ENCODE assay signal across 7 cellular contexts in the genomic region with DNA sequence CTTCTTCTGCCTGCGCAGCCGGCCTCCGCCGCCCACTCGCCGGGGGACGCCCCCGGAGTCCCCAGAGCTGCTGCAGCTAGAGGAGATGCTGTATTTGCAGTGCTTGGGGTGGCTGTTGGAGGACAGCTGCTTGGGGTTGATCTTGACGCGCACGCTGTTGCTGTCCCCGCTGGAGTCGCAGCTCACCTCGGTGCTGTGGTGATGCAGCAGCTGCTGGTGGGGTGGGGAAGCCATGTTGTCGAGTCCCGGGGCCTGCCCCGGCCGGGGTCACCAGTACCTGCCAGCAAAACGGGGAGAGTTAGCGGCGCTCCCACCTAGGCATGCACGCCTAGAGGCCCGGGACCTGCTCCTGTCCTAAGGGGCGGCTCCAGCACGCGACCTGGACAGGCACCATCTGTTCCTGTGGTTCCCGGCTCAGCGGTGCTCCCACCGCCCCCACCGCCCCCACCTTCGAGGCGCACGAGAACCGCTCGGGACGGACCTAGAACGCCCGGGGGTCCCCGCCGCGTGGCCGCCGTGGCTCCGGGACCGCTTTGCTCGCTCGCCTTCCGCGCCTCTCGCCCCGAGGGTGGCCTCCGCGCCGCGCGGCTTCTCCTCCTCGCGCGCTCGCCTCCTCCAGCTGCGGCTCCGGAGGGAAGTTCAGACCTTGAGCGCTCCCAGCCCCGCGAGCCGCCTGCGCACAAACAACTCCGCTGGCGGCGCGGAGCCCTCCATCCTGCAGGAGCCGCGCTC. TPM values are rescaled to one million over a fixed set of nuclear protein-coding genes. Genes with fewer than 3 reads are reported as not detected.
DNase-seq lines count a peak whose midpoint lies in the region; ATAC-seq, FAIRE-seq and TF ChIP-seq lines count a peak whose summit lies in the region.

No MANE protein-coding gene starts in this region.

- POLR2A ChIA-PET in Panc1 (lab: Charles Lee): no interaction called here

- CTCF ChIA-PET in Panc1 (lab: Charles Lee): interaction anchor here (0.6 kb wide), 2 partner anchors 139 to 154 kb away, joined by 3 read pairs; no protein-coding TSS in a partner anchor

- intact Hi-C loops in Panc1 (cut with micrococcal nuclease; ENCODE audit: unreplicated experiment) (no loop called here), head of caudate nucleus (cut with DNase I) (loop anchor here (5.0 to 10.0 kb wide), 3 partner anchors 61 to 137 kb away; no protein-coding TSS in a partner anchor), pancreas (cut with DNase I) (loop anchor here in 1 of 3 donors (5.0 kb wide), 1 partner anchor 93 kb away; no protein-coding TSS in a partner anchor)

- H3K4me1 ChIP-seq in Panc1 (ENCODE audit: control insufficient read depth, insufficient read depth, low read length) (peaks cover 27% of the 10 kb centered on the region), pancreas (peaks cover 4 to 26% (median 18%) of the 10 kb centered on the region in 3 donors)

- ATAC-seq in HG03066 (IDR thresholded peaks at IDR 0.05; ENCODE audit: low read depth, unreplicated experiment) (peak; percentile 17), Panc1 (peak; percentile 70), pancreas (peak; percentile 38 to 65 (median 50))

- H3K36me3 ChIP-seq in Panc1 (ENCODE audit: control insufficient read depth, insufficient read depth, low read length) (no peaks in the 10 kb centered on the region), pancreas (no peaks in the 10 kb centered on the region)

- H3K4me3 ChIP-seq in Panc1 (ENCODE audit: low read depth in 2 of 2, low read length in 2 of 2) (peak overlapping the region; percentile 50 to 56), pancreas (peak overlapping the region; percentile 55 to 76 (median 68))

- H3K9me3 ChIP-seq in Panc1 (ENCODE audit: control insufficient read depth, insufficient read depth, low read depth, low read length) (no peaks in the 10 kb centered on the region), pancreas (no peaks in the 10 kb centered on the region)

- H3K27me3 ChIP-seq in Panc1 (ENCODE audit: control insufficient read depth, insufficient read depth, low read length) (no peaks in the 10 kb centered on the region), pancreas (no peaks in the 10 kb centered on the region)

- TF ChIP-seq CTCF in GM13977 (IDR thresholded peaks at IDR 0.05; ENCODE audit: extremely low read depth, insufficient read depth, missing control alignments): no peak
- TF ChIP-seq CTCF in Panc1 (IDR thresholded peaks at IDR 0.05): no peak
- TF ChIP-seq CTCF in pancreas (IDR thresholded peaks at IDR 0.05): no peak

- peak overlapping the region; percentile 57; the same call in 1 of the 2 replicates for H3K27ac ChIP-seq in Panc1 (ENCODE audit: low read length)
- H3K27ac ChIP-seq in pancreas: peak overlapping the region; percentile 34 to 54 (median 40)

- WGBS in pancreas, 2 donors: 6 to 11% methylated on average over 47 to 73 of the region's 73 CpGs

- in situ Hi-C loops in GM13977 (cut with MboI; ENCODE audit: low pct_unique_long_range_greater_than_20kb, low sequenced_read_pairs, unreplicated experiment): no loop called here
- in situ Hi-C loops in Panc1 (cut with HindIII; ENCODE audit: low pct_unique_long_range_greater_than_20kb, low sequenced_read_pairs): no loop called here

- BruUV-seq in Panc1 (replicated peaks; lab: Mats Ljungman, UMichigan): no TSS peak

- peak; percentile 74 for DNase-seq in GM13977 (ENCODE audit: low spot score)
- no peak for DNase-seq in Panc1 (ENCODE audit: low read depth, low spot score)
- peak; percentile 50 for DNase-seq in activated naive CD4-positive, alpha-beta T cell treated with anti-CD3 and anti-CD28 coated beads, Interleukin-2, amount 50 U/mL, for 16 hours
- DNase-seq in head of caudate nucleus: peak in 40 of 42 donors; percentile 14 to 83 (median 62)
- DNase-seq in pancreas: peak; percentile 40 to 88 (median 60)
- no peak for DNase-seq in GOT3 (lab: John Stamatoyannopoulos, UW)

- FAIRE-seq in pancreas (lab: Jason Lieb, UNC): no peak

RNA-seq across cellular contexts. Expression of gene ADCY9, which starts 0.9 kb away (rescaled TPM):
- 29.8 TPM for total RNA-seq in Panc1 (2021; ENCODE audit: unreplicated experiment)
- 23.2 TPM for polyA plus RNA-seq in Panc1 (2012; ENCODE audit: insufficient read length)
- 10 to 100 TPM; 17.2 to 20.9 (median 18.4) TPM for total RNA-seq in pancreas
- polyA plus RNA-seq in pancreas: 10 to 100 TPM in 1 of 2 donors, 1 to 10 TPM in 1; 6.6 to 10.4 TPM

Comparison
In these comparisons a context has a peak if more than half of its experiments do, and no peak if none do; other contexts are left out.
1. DNase-seq: peak in GM13977 (single experiment), activated naive CD4-positive, alpha-beta T cell treated with anti-CD3 and anti-CD28 coated beads, Interleukin-2, amount 50 U/mL, for 16 hours (single experiment), head of caudate nucleus (40 of 42) and pancreas (6 of 6); none in Panc1 (single experiment) and GOT3 (single experiment).
2. ATAC-seq: peak in every context shown above with its lines; median percentile 70 in Panc1; 50 in pancreas; 17 in HG03066.